In the genomic region with DNA sequence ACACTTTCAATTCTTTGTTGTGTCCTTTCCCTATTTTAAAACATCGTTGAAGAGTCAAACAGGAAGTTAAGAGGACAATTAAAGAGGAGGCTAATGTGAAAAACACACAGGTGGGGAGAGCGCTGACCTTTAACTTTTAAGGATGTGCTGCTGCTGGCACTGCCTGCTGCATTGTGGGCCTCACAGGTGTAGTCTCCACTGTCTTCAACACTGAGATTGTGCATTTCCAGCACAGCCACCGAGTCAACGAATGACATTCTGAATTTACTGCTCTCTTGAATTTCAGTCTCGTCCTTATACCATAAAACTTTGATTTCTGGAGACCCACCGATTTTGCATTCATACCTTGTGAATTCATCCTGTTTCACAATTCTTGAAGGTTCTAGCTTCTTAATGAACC, we compare ENCODE assay signal across 9 cellular contexts.
"Had no signal": no experiment of that assay in that cellular context is flagged by ENCODE, and none has a peak within 500 bp of the region (broad histone marks: within the 10 kb centered on the region; RNA-seq: fewer than 3 reads in every experiment).

No MANE protein-coding gene starts in this region.

- H3K27ac ChIP-seq: GM23248 had no signal

- H3K9me3 ChIP-seq: HAP-1 had no signal

- FAIRE-seq: HTR-8/SVneo had no signal

- H2AFZ ChIP-seq: GM23248 had no signal

- H3K36me3 ChIP-seq: HAP-1 had no signal

- H3K9ac ChIP-seq: GM23248 had no signal

- H3K4me3 ChIP-seq: GM23248, HAP-1 had no signal

- H3K4me1 ChIP-seq: HAP-1 had no signal

- DNase-seq: GM23248, GOT3, H7, HFFc6, IMR-90, KBM-7 had no signal

- ATAC-seq: HCT116 had no signal
